In the genomic region with DNA sequence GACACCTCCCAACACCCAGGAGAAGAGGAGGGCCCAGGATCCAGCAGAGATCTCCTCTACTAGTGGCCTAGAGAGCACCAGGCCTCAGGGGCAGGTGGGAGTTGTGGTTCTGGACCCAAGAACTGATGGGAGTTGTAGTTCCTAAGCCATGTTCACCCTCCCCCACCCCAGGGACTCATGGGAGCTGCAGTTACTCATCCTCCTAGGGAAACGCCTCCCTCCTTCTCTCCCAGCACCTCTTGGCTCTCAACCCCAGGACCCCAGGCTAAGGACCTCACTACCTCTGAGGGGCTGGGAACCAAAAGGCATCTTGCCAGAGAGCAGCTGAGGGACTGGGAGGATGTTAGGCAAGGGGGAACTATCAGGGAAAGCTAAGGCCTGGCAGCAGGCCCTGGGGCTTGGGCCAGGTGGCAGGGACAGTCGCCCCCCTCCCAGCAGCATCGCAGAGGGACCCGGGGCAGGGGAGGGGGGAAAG, we compare ENCODE assay signal across 1 cellular context.
A peak's percentile ranks its signal among the peaks of the same experiment; 100 is the strongest.
TF ChIP-seq lines count a peak whose summit lies in the region.

No MANE protein-coding gene starts in this region.

TF ChIP-seq in H1, 55 proteins besides CTCF, POLR2A, EP300 and RAD21 (continued from another document):
- TF ChIP-seq, protein P1, sequence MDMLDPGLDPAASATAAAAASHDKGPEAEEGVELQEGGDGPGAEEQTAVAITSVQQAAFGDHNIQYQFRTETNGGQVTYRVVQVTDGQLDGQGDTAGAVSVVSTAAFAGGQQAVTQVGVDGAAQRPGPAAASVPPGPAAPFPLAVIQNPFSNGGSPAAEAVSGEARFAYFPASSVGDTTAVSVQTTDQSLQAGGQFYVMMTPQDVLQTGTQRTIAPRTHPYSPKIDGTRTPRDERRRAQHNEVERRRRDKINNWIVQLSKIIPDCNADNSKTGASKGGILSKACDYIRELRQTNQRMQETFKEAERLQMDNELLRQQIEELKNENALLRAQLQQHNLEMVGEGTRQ (IDR thresholded peaks at IDR 0.05; ENCODE audit: low read length) = no peak
- TF ChIP-seq SIX5 (IDR thresholded peaks at IDR 0.05; ENCODE audit: low read depth, low read length) (peak; percentile 68), GTF2F1 (IDR thresholded peaks at IDR 0.05; ENCODE audit: borderline replicate concordance, low read depth, low read length) (no peak), MAFK (IDR thresholded peaks at IDR 0.05; ENCODE audit: low read depth, low read length) (no peak), CBX8 (IDR thresholded peaks at IDR 0.05; ENCODE audit: borderline replicate concordance, low read depth, low read length) (no peak)
